9 cellular contexts compared by ENCODE assay signal in genomic region chr12:54159140-54159539, GRCh38. TPM values are rescaled to one million over a fixed set of nuclear protein-coding genes. Genes with fewer than 3 reads are reported as not detected.
DNase-seq lines count a peak whose midpoint lies in the region; ATAC-seq and TF ChIP-seq lines count a peak whose summit lies in the region.
"Had no signal": no experiment of that assay in that cellular context is flagged by ENCODE, and none has a peak within 500 bp of the region (broad histone marks: within the 10 kb centered on the region; RNA-seq: fewer than 3 reads in every experiment).

No MANE protein-coding gene starts in this region.

- CTCF ChIA-PET in activated CD4-positive, alpha-beta T cell treated with anti-CD3 and anti-CD28 coated beads for 36 hours (lab: Charles Lee): no interaction called here
- CTCF ChIA-PET in HEK293T (lab: Yijun Ruan, JAX): no interaction called here

- POLR2A ChIA-PET in activated CD4-positive, alpha-beta T cell treated with anti-CD3 and anti-CD28 coated beads for 36 hours (lab: Charles Lee): no interaction called here
- POLR2A ChIA-PET in HEK293T (lab: Yijun Ruan, JAX): interaction anchor here (0.6 kb wide), 1 partner anchor 12 kb away, joined by 5 read pairs; no protein-coding TSS in a partner anchor

- peak; percentile 62 for DNase-seq in activated CD4-positive, alpha-beta T cell treated with anti-CD3 and anti-CD28 coated beads for 36 hours
- DNase-seq in activated CD4-positive, alpha-beta T cell treated with anti-CD3 and anti-CD28 coated beads for 1 hour: no peak
- DNase-seq in HEK293T (ENCODE audit: extremely low spot score) (peak; percentile 68), NCI-H1930 (lab: John Stamatoyannopoulos, UW) (peak; percentile 14 to 21), renal cortical epithelial cell (ENCODE audit: low read depth) (peak; percentile 32), HPDE6-E6E7 (ENCODE audit: extremely low spot score) (no peak), SKM-1 (lab: John Stamatoyannopoulos, UW; ENCODE audit: unreplicated experiment) (no peak)
- DNase-seq in activated naive CD8-positive, alpha-beta T cell treated with anti-CD3 and anti-CD28 coated beads for 36 hours: peak; percentile 52

- no peak overlapping the region for H3K4me3 Mint-ChIP-seq in activated CD4-positive, alpha-beta T cell treated with anti-CD3 and anti-CD28 coated beads for 36 hours
- no peak overlapping the region for H3K4me3 Mint-ChIP-seq in activated naive CD8-positive, alpha-beta T cell treated with anti-CD3 and anti-CD28 coated beads for 36 hours
- H3K4me3 Mint-ChIP-seq: T-cell had no signal

- H3K27me3 Mint-ChIP-seq in activated CD4-positive, alpha-beta T cell treated with anti-CD3 and anti-CD28 coated beads for 36 hours: peaks cover 34% of the 10 kb centered on the region
- H3K27me3 Mint-ChIP-seq in activated naive CD8-positive, alpha-beta T cell treated with anti-CD3 and anti-CD28 coated beads for 36 hours: peaks cover 19% of the 10 kb centered on the region

- no peaks in the 10 kb centered on the region for H3K4me1 Mint-ChIP-seq in activated CD4-positive, alpha-beta T cell treated with anti-CD3 and anti-CD28 coated beads for 36 hours
- H3K4me1 Mint-ChIP-seq in activated naive CD8-positive, alpha-beta T cell treated with anti-CD3 and anti-CD28 coated beads for 36 hours: no peaks in the 10 kb centered on the region

- no peaks in the 10 kb centered on the region for H3K9me3 Mint-ChIP-seq in activated CD4-positive, alpha-beta T cell treated with anti-CD3 and anti-CD28 coated beads for 36 hours (ENCODE audit: low read depth)
- H3K9me3 Mint-ChIP-seq in activated naive CD8-positive, alpha-beta T cell treated with anti-CD3 and anti-CD28 coated beads for 36 hours: no peaks in the 10 kb centered on the region
- H3K9me3 Mint-ChIP-seq: T-cell had no signal

- ATAC-seq in activated CD4-positive, alpha-beta T cell treated with anti-CD3 and anti-CD28 coated beads for 36 hours: peak; percentile 94

- intact Hi-C loops in activated CD4-positive, alpha-beta T cell treated with anti-CD3 and anti-CD28 coated beads for 36 hours (cut with DNase I, micrococcal nuclease): no loop called here

- no peak overlapping the region for H3K27ac Mint-ChIP-seq in activated CD4-positive, alpha-beta T cell treated with anti-CD3 and anti-CD28 coated beads for 36 hours
- H3K27ac Mint-ChIP-seq in activated naive CD8-positive, alpha-beta T cell treated with anti-CD3 and anti-CD28 coated beads for 36 hours: no peak overlapping the region
- H3K27ac Mint-ChIP-seq: T-cell had no signal

- H3K36me3 Mint-ChIP-seq in activated CD4-positive, alpha-beta T cell treated with anti-CD3 and anti-CD28 coated beads for 36 hours (ENCODE audit: low read depth): no peaks in the 10 kb centered on the region
- H3K36me3 Mint-ChIP-seq in activated naive CD8-positive, alpha-beta T cell treated with anti-CD3 and anti-CD28 coated beads for 36 hours: no peaks in the 10 kb centered on the region

TF ChIP-seq in HEK293T, 16 proteins besides CTCF, POLR2A, EP300 and RAD21:
- TF ChIP-seq FOXM1 (IDR thresholded peaks at IDR 0.05; ENCODE audit: borderline replicate concordance) (no peak), PKNOX1 (IDR thresholded peaks at IDR 0.05) (peak; percentile 75)

RNA-seq across cellular contexts. Expression of gene SMUG1, which starts 29.6 kb away (rescaled TPM):
- total RNA-seq in activated CD4-positive, alpha-beta T cell treated with anti-CD3 and anti-CD28 coated beads for 36 hours: 10 to 100 TPM; 19.5 to 28.5 TPM
- 10 to 100 TPM; 18.0 to 18.3 TPM for total RNA-seq in activated naive CD8-positive, alpha-beta T cell treated with anti-CD3 and anti-CD28 coated beads for 36 hours
- 22.3 and 41.0 TPM in 2 replicates for total RNA-seq in renal cortical epithelial cell

Comparison
In these comparisons a context has a peak if more than half of its experiments do, and no peak if none do; other contexts are left out.
1. DNase-seq: peak in activated CD4-positive, alpha-beta T cell treated with anti-CD3 and anti-CD28 coated beads for 36 hours (single experiment), HEK293T (single experiment), NCI-H1930 (2 of 2), activated naive CD8-positive, alpha-beta T cell treated with anti-CD3 and anti-CD28 coated beads for 36 hours (single experiment) and renal cortical epithelial cell (single experiment); none in activated CD4-positive, alpha-beta T cell treated with anti-CD3 and anti-CD28 coated beads for 1 hour (single experiment), HPDE6-E6E7 (single experiment) and SKM-1 (single experiment).